Comparison of ENCODE assay signal across 8 cellular contexts in genomic region chr1:160193091-160193819, GRCh38. TPM values are rescaled to one million over a fixed set of nuclear protein-coding genes. Genes with fewer than 3 reads are reported as not detected.
DNase-seq lines count a peak whose midpoint lies in the region; ATAC-seq, FAIRE-seq and TF ChIP-seq lines count a peak whose summit lies in the region.

No MANE protein-coding gene starts in this region.

- H3K4me3 ChIP-seq in cardiac fibroblast (replicated peaks in 1 of 2; ENCODE audit: low read depth in 2 of 2, low read length in 2 of 2), result no peak overlapping the region

- peaks cover 3% of the 10 kb centered on the region for H3K4me1 Mint-ChIP-seq in activated B cell treated with CpG ODN at 0.5 μM for 24 hours

- TF ChIP-seq CTCF in activated B cell treated with CpG ODN at 0.5 μM for 24 hours (IDR thresholded peaks at IDR 0.05) (peak; percentile 43), cardiac fibroblast (IDR thresholded peaks at IDR 0.05; ENCODE audit: low read depth, low read length) (peak; percentile 91)

- ATAC-seq in HG02798 (IDR thresholded peaks at IDR 0.05; ENCODE audit: poor library complexity, unreplicated experiment) (peak; percentile 69), activated B cell treated with CpG ODN at 0.5 μM for 24 hours (ENCODE audit: low read depth) (peak; percentile 95), GM18520 (IDR thresholded peaks at IDR 0.05; ENCODE audit: unreplicated experiment) (no peak)

- H3K27me3 Mint-ChIP-seq in activated B cell treated with CpG ODN at 0.5 μM for 24 hours, result no peaks in the 10 kb centered on the region

- FAIRE-seq in islet of Langerhans (lab: Jason Lieb, UNC), result peak; percentile 71

- POLR2A ChIA-PET in activated B cell treated with CpG ODN at 0.5 μM for 24 hours (lab: Charles Lee), result interaction anchor here (0.6 to 1.6 kb wide), 6 partner anchors 11 to 130 kb away, joined by 3 to 9 read pairs (median 4); partner anchors contain the start of gene DCAF8

- H3K9me3 Mint-ChIP-seq in activated B cell treated with CpG ODN at 0.5 μM for 24 hours, result no peaks in the 10 kb centered on the region

- no peak overlapping the region for H3K27ac Mint-ChIP-seq in activated B cell treated with CpG ODN at 0.5 μM for 24 hours

- intact Hi-C loops in activated B cell treated with CpG ODN at 0.5 μM for 24 hours (cut with micrococcal nuclease), result loop anchor here (1.0 to 10.0 kb wide), 5 partner anchors 26 to 412 kb away; no protein-coding TSS in a partner anchor

- CTCF ChIA-PET in activated B cell treated with CpG ODN at 0.5 μM for 24 hours (lab: Charles Lee), result interaction anchor here (0.6 to 6.1 kb wide), 31 partner anchors 8 to 223 kb away, joined by 3 to 109 read pairs (median 4); partner anchors contain the start of genes DCAF8, PEA15 and PEX19

- DNase-seq in DMS53 (lab: John Stamatoyannopoulos, UW) (peak; percentile 91), NCI-H2227 (lab: John Stamatoyannopoulos, UW; ENCODE audit: unreplicated experiment) (peak; percentile 91), activated B cell treated with CpG ODN at 0.5 μM for 24 hours (peak; percentile 72), cardiac fibroblast (ENCODE audit: low read depth in 2 of 2) (peak; percentile 89)
- peak; percentile 62 to 82 for DNase-seq in stimulated activated CD4-positive, alpha-beta T cell treated with anti-CD3 and anti-CD28 coated beads, Interleukin-12 subunit alpha, Interleukin-12 subunit beta, amount 100 ng/mL, for 24 hours (ENCODE audit: low read depth in 2 of 2)

- H3K4me3 Mint-ChIP-seq in activated B cell treated with CpG ODN at 0.5 μM for 24 hours, result no peak overlapping the region

- no peaks in the 10 kb centered on the region for H3K36me3 Mint-ChIP-seq in activated B cell treated with CpG ODN at 0.5 μM for 24 hours (ENCODE audit: low read depth)

RNA-seq across cellular contexts. Expression of gene CASQ1, which starts 2.9 kb away (rescaled TPM):
- not detected in 2 replicates for total RNA-seq in activated B cell treated with CpG ODN at 0.5 μM for 24 hours

RNA-seq across cellular contexts. Expression of gene PEA15, which starts 11.9 kb away (rescaled TPM):
- 107 and 111 TPM in 2 replicates for total RNA-seq in activated B cell treated with CpG ODN at 0.5 μM for 24 hours

RNA-seq across cellular contexts. Expression of gene ATP1A4, which starts 41.9 kb away (rescaled TPM):
- not detected in 2 replicates for total RNA-seq in activated B cell treated with CpG ODN at 0.5 μM for 24 hours
